ENCODE assay signal across 20 cellular contexts in genomic region chr4:33802578-33802977, GRCh38.
DNase-seq lines count a peak whose midpoint lies in the region; ATAC-seq, FAIRE-seq and TF ChIP-seq lines count a peak whose summit lies in the region.
"Had no signal": no experiment of that assay in that cellular context is flagged by ENCODE, and none has a peak within 500 bp of the region (broad histone marks: within the 10 kb centered on the region; RNA-seq: fewer than 3 reads in every experiment).

No MANE protein-coding gene starts in this region.

- H3K79me2 ChIP-seq in OCI-LY3 (ENCODE audit: low read length) = no peaks in the 10 kb centered on the region

- H3K27me3 ChIP-seq in OCI-LY3 (ENCODE audit: low read depth, low read length) = no peaks in the 10 kb centered on the region

- peak; percentile 56 for TF ChIP-seq CTCF in OCI-LY3 (IDR thresholded peaks at IDR 0.05; ENCODE audit: low read depth, low read length)

- peak overlapping the region; percentile 38 for H3K4me3 ChIP-seq in OCI-LY3 (ENCODE audit: low read length)
- H3K4me3 ChIP-seq: GM23338, HAP-1 had no signal

- H3K9me3 ChIP-seq in OCI-LY3 (ENCODE audit: insufficient read depth, low read length) = no peaks in the 10 kb centered on the region
- H3K9me3 ChIP-seq: HAP-1 had no signal

- no peaks in the 10 kb centered on the region for H3K36me3 ChIP-seq in OCI-LY3 (replicated peaks; ENCODE audit: low read depth, low read length)
- H3K36me3 ChIP-seq: HAP-1 had no signal

- ATAC-seq in GM19455 (IDR thresholded peaks at IDR 0.05; ENCODE audit: unreplicated experiment) = peak; percentile 57
- ATAC-seq in HG02981 (IDR thresholded peaks at IDR 0.05; ENCODE audit: unreplicated experiment) = peak; percentile 45
- no peak for ATAC-seq in esophagus mucosa
- no peak for ATAC-seq in HG03039 (IDR thresholded peaks at IDR 0.05; ENCODE audit: unreplicated experiment)
- ATAC-seq in HG02870 (IDR thresholded peaks at IDR 0.05; ENCODE audit: unreplicated experiment) = no peak
- ATAC-seq: GM23338, SK-N-SH treated with all-trans-retinoic acid at 6 μM for 48 hours, T-cell had no signal

- no peak overlapping the region for H2AFZ ChIP-seq in OCI-LY3 (ENCODE audit: low read depth, low read length)
- H2AFZ ChIP-seq: GM23338 had no signal

- no peak for DNase-seq in GM12891 (ENCODE audit: insufficient read length, low spot score)
- no peak for DNase-seq in DMS53 (lab: John Stamatoyannopoulos, UW)
- DNase-seq: GF-D8, MV-4-11, NCI-H1417 treated with DMSO at 0.1 percent for 48 hours, NCI-H187, NCI-H446, NCI-H526, T-cell had no signal

- no peaks in the 10 kb centered on the region for H4K20me1 ChIP-seq in OCI-LY3 (ENCODE audit: insufficient read depth, low read length)

- FAIRE-seq in GM12891 (lab: Jason Lieb, UNC) = no peak
- FAIRE-seq: TTC549 had no signal

- no peak overlapping the region for H3K9ac ChIP-seq in OCI-LY3 (ENCODE audit: low read length)

- H3K4me2 ChIP-seq in OCI-LY3 (ENCODE audit: low read length) = peak overlapping the region; percentile 53
- H3K4me2 ChIP-seq: GM23338 had no signal

- H3K4me1 ChIP-seq in OCI-LY3 (ENCODE audit: low read length) = peaks cover 24% of the 10 kb centered on the region
- H3K4me1 ChIP-seq: HAP-1 had no signal

- no peak for TF ChIP-seq POLR2A in GM12891 (IDR thresholded peaks at IDR 0.05; ENCODE audit: low read depth, low read length)

- H3K27ac ChIP-seq in OCI-LY3 (ENCODE audit: low read length) = peak overlapping the region; percentile 58
- H3K27ac ChIP-seq: C4-2B had no signal

TF ChIP-seq in GM12891, 5 proteins besides CTCF, POLR2A, EP300 and RAD21:
- no peak for TF ChIP-seq PAX5 (IDR thresholded peaks at IDR 0.05; ENCODE audit: insufficient read depth, low read length, severe bottlenecking)
- no peak for TF ChIP-seq TAF1 (IDR thresholded peaks at IDR 0.05; ENCODE audit: low read depth, low read length)
- no peak for TF ChIP-seq POLR2AphosphoS5 (IDR thresholded peaks at IDR 0.05; ENCODE audit: low read depth, low read length)
- peak; percentile 91 for TF ChIP-seq SPI1 (IDR thresholded peaks at IDR 0.05; ENCODE audit: low read depth, low read length)
- no peak for TF ChIP-seq POU2F2 (IDR thresholded peaks at IDR 0.05; ENCODE audit: low read depth, low read length)
TF ChIP-seq in GM12891: peak in this region for 1.

Comparison
In these comparisons a context has a peak if more than half of its experiments do, and no peak if none do; other contexts are left out.
1. ATAC-seq: peak in GM19455 (single experiment) and HG02981 (single experiment); none in esophagus mucosa (single experiment), HG03039 (single experiment) and HG02870 (single experiment).